ENCODE assay signal across 9 cellular contexts in the genomic region with DNA sequence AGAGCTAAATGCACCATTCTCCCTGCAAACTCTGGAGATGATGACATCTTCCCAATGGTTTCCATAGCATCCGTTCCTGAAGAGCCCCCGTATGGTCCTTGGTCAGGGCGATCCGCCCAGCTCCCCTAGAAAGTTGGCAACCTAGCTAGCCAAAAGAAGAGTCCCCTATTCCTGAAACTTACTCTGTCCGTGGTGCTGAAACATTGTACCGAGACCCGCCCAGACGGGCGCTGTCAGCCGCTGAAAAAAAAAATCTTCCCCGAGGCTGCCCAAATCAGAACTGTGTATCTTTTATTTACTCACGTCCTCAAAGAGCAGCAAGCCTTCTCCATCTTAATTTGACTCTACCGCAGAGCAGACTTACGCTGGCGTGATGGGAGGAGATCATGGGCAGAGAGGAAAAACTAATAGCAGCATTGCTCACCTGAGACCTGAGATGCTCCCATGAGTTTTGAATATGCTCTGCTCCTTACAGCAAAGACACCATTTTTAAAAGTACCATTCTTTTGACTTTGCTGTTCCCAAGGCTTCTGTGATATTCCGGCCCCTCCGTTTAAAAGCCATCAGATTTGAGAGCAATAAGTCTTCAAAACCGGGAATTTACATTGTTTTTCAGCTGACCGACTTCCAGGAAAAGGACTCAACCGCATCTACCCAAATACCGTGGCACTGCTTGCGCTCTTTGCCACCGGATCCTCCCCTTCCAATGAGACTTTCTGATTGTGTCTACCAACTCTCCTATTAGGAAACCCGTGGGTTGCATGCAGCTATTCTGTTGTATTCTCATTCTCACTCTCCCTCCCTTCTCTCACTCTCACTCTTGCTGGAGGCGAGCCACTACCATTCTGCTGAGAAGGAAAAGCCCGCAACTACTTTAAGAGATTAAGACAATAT. TPM values are rescaled to one million over a fixed set of nuclear protein-coding genes. Genes with fewer than 3 reads are reported as not detected.
DNase-seq lines count a peak whose midpoint lies in the region; ATAC-seq and TF ChIP-seq lines count a peak whose summit lies in the region.
"Had no signal": no experiment of that assay in that cellular context is flagged by ENCODE, and none has a peak within 500 bp of the region (broad histone marks: within the 10 kb centered on the region; RNA-seq: fewer than 3 reads in every experiment).

A gene (plus strand): TSS at position 811 of the 894 bp plus-strand sequence. CDS start 153 bp downstream, outside the sequence.

- H3K4me2 ChIP-seq in trophoblast cell (ENCODE audit: low read length) (peak within 1 kb of the TSS; percentile 12), PC-9 (no peak within 1 kb of the TSS)

- TF ChIP-seq EP300 in transverse colon (IDR thresholded peaks at IDR 0.05; ENCODE audit: low read depth) = no peak

- H3K27me3 ChIP-seq in brain microvascular endothelial cell (replicated peaks) (peaks cover 41% of the 10 kb centered on the region), trophoblast cell (ENCODE audit: insufficient read depth, low read length) (peaks cover 20% of the 10 kb centered on the region), transverse colon (peaks cover 63% of the 10 kb centered on the region), PC-9 (ENCODE audit: insufficient read depth, low read depth) (peaks cover 35% of the 10 kb centered on the region)

- H4K20me1 ChIP-seq in PC-9 (ENCODE audit: insufficient read depth) = no peaks in the 10 kb centered on the region

- TF ChIP-seq POLR2A in transverse colon (IDR thresholded peaks at IDR 0.05) = no peak

- H4K12ac ChIP-seq in trophoblast cell (ENCODE audit: low read depth, low read length) = no peak within 1 kb of the TSS

- no peak within 1 kb of the TSS for H2BK120ac ChIP-seq in trophoblast cell (ENCODE audit: insufficient read depth, low read length, poor library complexity)

- ATAC-seq in activated T-cell treated with anti-CD3 and anti-CD28 coated beads, Interleukin-2, amount 50 U/mL, for 72 hours (replicated peaks in 1 of 2) = no peak
- ATAC-seq in esophagus mucosa = no peak
- ATAC-seq: naive thymus-derived CD4-positive, alpha-beta T cell had no signal

- intact Hi-C loops in transverse colon (cut with DNase I; ENCODE audit: low total_unique reads) (loop anchor here (5.0 kb wide), 1 partner anchor 449 kb away; no protein-coding TSS in a partner anchor), PC-9 (cut with micrococcal nuclease; ENCODE audit: unreplicated experiment) (no loop called here)

- no peak within 1 kb of the TSS for H3K9ac ChIP-seq in trophoblast cell (ENCODE audit: low read length)

- H3K4me3 Mint-ChIP-seq in activated T-cell treated with anti-CD3 and anti-CD28 coated beads, Interleukin-2, amount 50 U/mL, for 72 hours = peak within 1 kb of the TSS; percentile 1 to 36
- H3K4me3 Mint-ChIP-seq in activated T-cell treated with anti-CD3 and anti-CD28 coated beads, Interleukin-2, amount 50 U/mL, for 24 hours = no peak within 1 kb of the TSS

- H3K4me1 Mint-ChIP-seq in activated T-cell treated with anti-CD3 and anti-CD28 coated beads, Interleukin-2, amount 50 U/mL, for 72 hours (ENCODE audit: low read depth) = peaks cover 18% of the 10 kb centered on the region
- H3K4me1 Mint-ChIP-seq in activated T-cell treated with anti-CD3 and anti-CD28 coated beads, Interleukin-2, amount 50 U/mL, for 24 hours (ENCODE audit: low read depth) = peaks cover 22% of the 10 kb centered on the region

- no peak within 1 kb of the TSS for H4K91ac ChIP-seq in trophoblast cell (ENCODE audit: low read depth, low read length)

- no peaks in the 10 kb centered on the region for H3K9me3 Mint-ChIP-seq in activated T-cell treated with anti-CD3 and anti-CD28 coated beads, Interleukin-2, amount 50 U/mL, for 72 hours
- H3K9me3 Mint-ChIP-seq in activated T-cell treated with anti-CD3 and anti-CD28 coated beads, Interleukin-2, amount 50 U/mL, for 24 hours = no peaks in the 10 kb centered on the region

- peaks cover 0 to 6% of the 10 kb centered on the region in 2 donors for H3K36me3 Mint-ChIP-seq in activated T-cell treated with anti-CD3 and anti-CD28 coated beads, Interleukin-2, amount 50 U/mL, for 72 hours (ENCODE audit: insufficient read depth in 2 of 2)
- H3K36me3 Mint-ChIP-seq in activated T-cell treated with anti-CD3 and anti-CD28 coated beads, Interleukin-2, amount 50 U/mL, for 24 hours (ENCODE audit: low read depth) = no peaks in the 10 kb centered on the region

- H3K27ac ChIP-seq in brain microvascular endothelial cell = no peak within 1 kb of the TSS
- no peak within 1 kb of the TSS for H3K27ac ChIP-seq in trophoblast cell (ENCODE audit: low read depth, low read length)
- H3K27ac ChIP-seq in transverse colon = no peak within 1 kb of the TSS
- no peak within 1 kb of the TSS for H3K27ac ChIP-seq in PC-9

- no peak within 1 kb of the TSS for H3K4ac ChIP-seq in trophoblast cell (ENCODE audit: low read depth, low read length)

- H3K9me3 ChIP-seq in trophoblast cell (ENCODE audit: insufficient read depth, low read depth, low read length) (peaks cover 2% of the 10 kb centered on the region), transverse colon (no peaks in the 10 kb centered on the region), PC-9 (ENCODE audit: insufficient read depth, low read depth) (no peaks in the 10 kb centered on the region)

- no CpG with 5 or more reads among the region's 26 CpGs for WGBS in trophoblast cell (ENCODE audit: extremely low coverage, insufficient coverage, insufficient read length)
- 17% methylated on average over 11 to 26 of the region's 26 CpGs for WGBS in transverse colon (ENCODE audit: low coverage in 1 of 2), 2 donors

- H2BK12ac ChIP-seq in trophoblast cell (ENCODE audit: low read length) = no peak within 1 kb of the TSS

- H3K4me1 ChIP-seq in trophoblast cell (ENCODE audit: control insufficient read depth in 1 of 2, insufficient read depth in 2 of 2, low read length in 2 of 2) = peaks cover 0 to 2% of the 10 kb centered on the region in 2 experiments
- H3K4me1 ChIP-seq in transverse colon = no peaks in the 10 kb centered on the region
- no peaks in the 10 kb centered on the region for H3K4me1 ChIP-seq in PC-9 (replicated peaks; ENCODE audit: insufficient read depth)

- POLR2A ChIA-PET in PC-9 (lab: Charles Lee; ENCODE audit: unreplicated experiment) = no interaction called here

- CTCF ChIA-PET in PC-9 (lab: Charles Lee) = no interaction called here

- TF ChIP-seq CTCF in brain microvascular endothelial cell (IDR thresholded peaks at IDR 0.05; ENCODE audit: low read depth, low read length, missing control alignments) (no peak), transverse colon (IDR thresholded peaks at IDR 0.05) (no peak), PC-9 (conservative IDR thresholded peaks at IDR 0.05) (no peak)

- H3K36me3 ChIP-seq in brain microvascular endothelial cell (replicated peaks) (no peaks in the 10 kb centered on the region), trophoblast cell (ENCODE audit: control insufficient read depth in 1 of 2, insufficient read depth in 2 of 2, low read length in 2 of 2) (no peaks in the 10 kb centered on the region), transverse colon (no peaks in the 10 kb centered on the region), PC-9 (ENCODE audit: low read depth) (no peaks in the 10 kb centered on the region)

- no peak within 1 kb of the TSS for H3K27ac Mint-ChIP-seq in activated T-cell treated with anti-CD3 and anti-CD28 coated beads, Interleukin-2, amount 50 U/mL, for 72 hours
- no peak within 1 kb of the TSS for H3K27ac Mint-ChIP-seq in activated T-cell treated with anti-CD3 and anti-CD28 coated beads, Interleukin-2, amount 50 U/mL, for 24 hours
- H3K27ac Mint-ChIP-seq: naive thymus-derived CD4-positive, alpha-beta T cell had no signal

- no peak within 1 kb of the TSS for H2BK5ac ChIP-seq in trophoblast cell (ENCODE audit: low read depth, low read length, poor library complexity)

- H3K27me3 Mint-ChIP-seq in activated T-cell treated with anti-CD3 and anti-CD28 coated beads, Interleukin-2, amount 50 U/mL, for 72 hours (ENCODE audit: low read depth) = peaks cover 55% of the 10 kb centered on the region
- H3K27me3 Mint-ChIP-seq in activated T-cell treated with anti-CD3 and anti-CD28 coated beads, Interleukin-2, amount 50 U/mL, for 24 hours = peaks cover 66% of the 10 kb centered on the region

- no peak within 1 kb of the TSS for H4K8ac ChIP-seq in trophoblast cell (ENCODE audit: low read depth, low read length)

- no peak within 1 kb of the TSS for H3K4me3 ChIP-seq in brain microvascular endothelial cell (ENCODE audit: low read depth, low read length)
- no peak within 1 kb of the TSS for H3K4me3 ChIP-seq in trophoblast cell (ENCODE audit: low read depth, low read length)
- H3K4me3 ChIP-seq in transverse colon = no peak within 1 kb of the TSS
- H3K4me3 ChIP-seq in PC-9 = no peak within 1 kb of the TSS

- DNase-seq in activated T-cell treated with anti-CD3 and anti-CD28 coated beads, Interleukin-2, amount 50 U/mL, for 72 hours = peak; percentile 13 to 16
- no peak for DNase-seq in activated T-cell treated with anti-CD3 and anti-CD28 coated beads, Interleukin-2, amount 50 U/mL, for 24 hours
- DNase-seq in NCI-H187 (lab: John Stamatoyannopoulos, UW) (peak; percentile 70 to 77), brain microvascular endothelial cell (peak; percentile 7), trophoblast cell (peak; percentile 3 to 53), transverse colon (no peak), PC-9 (no peak)

- no peak within 1 kb of the TSS for H2AK5ac ChIP-seq in trophoblast cell (ENCODE audit: low read length)

- H3K23ac ChIP-seq in trophoblast cell (ENCODE audit: low read length) = no peak within 1 kb of the TSS

- H3F3A ChIP-seq in PC-9 (ENCODE audit: insufficient read depth, low read depth) = no peaks in the 10 kb centered on the region

- no peaks in the 10 kb centered on the region for H3K79me1 ChIP-seq in trophoblast cell (ENCODE audit: low read length)

- in situ Hi-C loops in brain microvascular endothelial cell (cut with HindIII; ENCODE audit: low pct_ligation_motif_present, low sequenced_read_pairs) (no loop called here), transverse colon (cut with MboI; ENCODE audit: low pct_ligation_motif_present in 1 of 4, low pct_unique_long_range_greater_than_20kb in 1 of 4, low sequenced_read_pairs in 3 of 4) (loop anchor here (5.0 to 25.0 kb wide), 3 partner anchors 444 to 457 kb away; no protein-coding TSS in a partner anchor)

- H3K79me2 ChIP-seq in trophoblast cell (ENCODE audit: control insufficient read depth, insufficient read depth, low read length, poor library complexity) (no peaks in the 10 kb centered on the region), PC-9 (ENCODE audit: low read depth) (no peaks in the 10 kb centered on the region)

- H2AFZ ChIP-seq in trophoblast cell (ENCODE audit: insufficient read depth, low read length, poor library complexity) (no peak within 1 kb of the TSS), PC-9 (no peak within 1 kb of the TSS)

- H3K18ac ChIP-seq in trophoblast cell (ENCODE audit: low read length) = no peak within 1 kb of the TSS

- no peak within 1 kb of the TSS for H3K14ac ChIP-seq in trophoblast cell (ENCODE audit: low read length)

- no peaks in the 10 kb centered on the region for H3K9me2 ChIP-seq in PC-9 (ENCODE audit: insufficient read depth)

- BruUV-seq in PC-9 (replicated peaks; lab: Mats Ljungman, UMichigan) = no TSS peak

RNA-seq across cellular contexts. Expression of the gene that starts here (rescaled TPM):
- not detected for total RNA-seq in activated T-cell treated with anti-CD3 and anti-CD28 coated beads, Interleukin-2, amount 50 U/mL, for 72 hours
- not detected in 2 replicates for polyA plus RNA-seq in trophoblast cell (2013)
- total RNA-seq in transverse colon (not detected), PC-9 (2021) (not detected in 2 replicates), esophagus mucosa (not detected)
- total RNA-seq: naive thymus-derived CD4-positive, alpha-beta T cell had no signal
- polyA plus RNA-seq: naive thymus-derived CD4-positive, alpha-beta T cell had no signal

Comparison
In these comparisons a context has a peak if more than half of its experiments do, and no peak if none do; other contexts are left out.
1. Peak in DNase-seq in activated T-cell treated with anti-CD3 and anti-CD28 coated beads, Interleukin-2, amount 50 U/mL, for 72 hours; RNA of the gene not detected or under 1 TPM.
2. DNase-seq: peak in NCI-H187 (2 of 2), brain microvascular endothelial cell (single experiment) and trophoblast cell (2 of 2); none in activated T-cell treated with anti-CD3 and anti-CD28 coated beads, Interleukin-2, amount 50 U/mL, for 24 hours (single experiment), transverse colon (single experiment) and PC-9 (0 of 2).